8 cellular contexts compared by ENCODE assay signal in the genomic region with DNA sequence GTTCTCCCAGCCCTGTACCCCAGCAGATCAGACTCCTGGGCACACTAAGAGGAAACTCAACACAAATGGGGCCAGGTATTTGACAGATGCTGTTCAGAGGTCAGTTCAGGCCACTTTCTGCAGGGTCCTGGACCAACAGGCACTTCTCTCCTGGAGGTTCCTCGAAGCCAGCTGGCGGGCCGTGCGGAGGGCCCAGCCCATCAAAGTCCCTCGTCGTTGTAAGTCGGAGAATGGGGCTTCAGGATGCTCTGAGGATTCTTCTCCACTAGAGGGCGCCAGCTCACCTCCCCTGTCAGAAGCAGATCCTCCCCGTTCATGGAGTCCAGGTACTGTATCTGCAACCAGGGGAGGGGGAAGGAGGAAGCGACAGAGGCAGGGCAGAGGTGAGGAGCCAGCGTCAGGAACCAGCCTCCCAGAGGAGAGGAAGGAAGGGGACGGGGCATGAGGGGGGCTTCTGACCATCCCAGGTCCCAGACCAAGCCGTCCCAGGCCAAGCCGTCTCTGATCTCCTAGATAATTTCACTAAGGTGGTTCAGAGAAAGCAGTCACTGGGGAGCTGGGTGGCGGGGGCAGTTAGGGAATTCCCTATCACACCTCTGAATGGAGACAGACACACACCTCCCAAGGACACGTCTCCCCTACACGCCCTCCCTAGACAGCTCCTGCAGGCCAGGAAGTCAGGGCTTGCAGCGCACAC. TPM values are rescaled to one million over a fixed set of nuclear protein-coding genes. Genes with fewer than 3 reads are reported as not detected.
DNase-seq lines count a peak whose midpoint lies in the region; ATAC-seq and TF ChIP-seq lines count a peak whose summit lies in the region.

No MANE protein-coding gene starts in this region.

- no peak overlapping the region for H3K27ac ChIP-seq in 22Rv1
- no peak overlapping the region for H3K27ac ChIP-seq in ovary
- H3K27ac ChIP-seq in tibial artery = no peak overlapping the region

- H3K4me1 ChIP-seq in ovary (ENCODE audit: insufficient read depth) = no peaks in the 10 kb centered on the region
- H3K4me1 ChIP-seq in tibial artery = peaks cover 11 to 47% (median 36%) of the 10 kb centered on the region in 4 donors

- intact Hi-C loops in ovary (cut with DNase I) (loop anchor here (2.0 to 5.0 kb wide), 3 partner anchors 133 to 138 kb away; partner anchors contain the start of gene GDF5 (in 3 of the 4)), tibial artery (cut with DNase I; ENCODE audit: low total_unique reads) (loop anchor here (5.0 kb wide), 1 partner anchor 133 kb away; the partner anchor contains the start of gene GDF5)

- H3K27me3 ChIP-seq in ovary = no peaks in the 10 kb centered on the region
- H3K27me3 ChIP-seq in tibial artery = no peaks in the 10 kb centered on the region

- ATAC-seq in GM18517 (IDR thresholded peaks at IDR 0.05; ENCODE audit: unreplicated experiment) = peak; percentile 49

- no peak overlapping the region for H3K4me3 ChIP-seq in NB4 (ENCODE audit: low read depth, low read length)
- H3K4me3 ChIP-seq in ovary = no peak overlapping the region
- no peak overlapping the region for H3K4me3 ChIP-seq in tibial artery

- WGBS in ovary, 3 donors = 25 to 27% (median 27%) methylated on average over 18 of the region's 18 CpGs

- TF ChIP-seq EP300 in ovary (IDR thresholded peaks at IDR 0.05) = no peak

- TF ChIP-seq CTCF in 22Rv1 (IDR thresholded peaks at IDR 0.05) (peak; percentile 98), NB4 (IDR thresholded peaks at IDR 0.05; ENCODE audit: low read depth, low read length) (peak; percentile 96), ovary (IDR thresholded peaks at IDR 0.05) (peak; percentile 81 to 92 (median 85)), tibial artery (IDR thresholded peaks at IDR 0.05) (peak; percentile 82 to 88)

- no peaks in the 10 kb centered on the region for H3K9me3 ChIP-seq in ovary
- H3K9me3 ChIP-seq in tibial artery = no peaks in the 10 kb centered on the region

- TF ChIP-seq POLR2A in NB4 (IDR thresholded peaks at IDR 0.05; ENCODE audit: extremely low read depth, insufficient read length) (no peak), ovary (IDR thresholded peaks at IDR 0.05) (peak; percentile 20)

- in situ Hi-C loops in SK-MEL-5 (cut with HindIII; ENCODE audit: low pct_unique_long_range_greater_than_20kb, low sequenced_read_pairs) = no loop called here

- H3K36me3 ChIP-seq in ovary (no peaks in the 10 kb centered on the region), tibial artery (peaks cover 0 to 8% (median 0%) of the 10 kb centered on the region in 3 donors)

- peak; percentile 93 for DNase-seq in NB4 (ENCODE audit: low read depth)
- DNase-seq in SK-MEL-5 (ENCODE audit: low read depth, low spot score) = peak; percentile 93
- DNase-seq in activated naive CD4-positive, alpha-beta T cell (lab: John Stamatoyannopoulos, UW) = peak; percentile 49 to 67 (median 62)
- DNase-seq in globus pallidus (ENCODE audit: low spot score) = peak; percentile 60
- peak; percentile 71 to 84 (median 79) for DNase-seq in ovary
- DNase-seq in tibial artery = peak; percentile 76 to 83

RNA-seq across cellular contexts. Expression of gene FAM83C, which starts 11.7 kb away (rescaled TPM):
- not detected in 2 replicates for total RNA-seq in SK-MEL-5 (2014; rRNA removed; shearing (Covaris generic))
- polyA plus RNA-seq in SK-MEL-5 (2015; cell fraction: cytosol; rRNA removed) = not detected in 2 replicates
- polyA plus RNA-seq in SK-MEL-5 (2015; cell fraction: nucleus; rRNA removed) = not detected in 2 replicates
- total RNA-seq in ovary = not detected
- polyA plus RNA-seq in ovary = not detected

RNA-seq across cellular contexts. Expression of gene EIF6, which starts 19.3 kb away (rescaled TPM):
- total RNA-seq in SK-MEL-5 (2014; rRNA removed; shearing (Covaris generic)) = 154 and 178 TPM in 2 replicates
- 174 and 205 TPM in 2 replicates for polyA plus RNA-seq in SK-MEL-5 (2015; cell fraction: cytosol; rRNA removed)
- 42.1 and 71.5 TPM in 2 replicates for polyA plus RNA-seq in SK-MEL-5 (2015; cell fraction: nucleus; rRNA removed)
- 10 to 100 TPM; 36.6 to 93.1 (median 69.8) TPM for total RNA-seq in ovary
- polyA plus RNA-seq in ovary = 10 to 100 TPM; 43.3 to 88.4 TPM

RNA-seq across cellular contexts. Expression of gene MMP24OS, which starts 26.0 kb away (rescaled TPM):
- 13.2 and 16.1 TPM in 2 replicates for total RNA-seq in SK-MEL-5 (2014; rRNA removed; shearing (Covaris generic))
- 68.4 and 70.0 TPM in 2 replicates for polyA plus RNA-seq in SK-MEL-5 (2015; cell fraction: cytosol; rRNA removed)
- polyA plus RNA-seq in SK-MEL-5 (2015; cell fraction: nucleus; rRNA removed) = 57.5 and 60.6 TPM in 2 replicates
- total RNA-seq in ovary = 10 to 100 TPM; 22.9 to 77.7 (median 65.8) TPM
- polyA plus RNA-seq in ovary = 10 to 100 TPM; 20.5 to 42.4 TPM
